10 cellular contexts compared by ENCODE assay signal in genomic region chr16:22945361-22945760, GRCh38.
"Had no signal": no experiment of that assay in that cellular context is flagged by ENCODE, and none has a peak within 500 bp of the region (broad histone marks: within the 10 kb centered on the region; RNA-seq: fewer than 3 reads in every experiment).

No MANE protein-coding gene starts in this region.

- H3K4me3 ChIP-seq: left lung, tibial artery had no signal

- DNase-seq: activated CD4-positive, alpha-beta T cell treated with anti-CD3 and anti-CD28 coated beads for 4 hours; activated CD8-positive, alpha-beta memory T cell treated with anti-CD3 and anti-CD28 coated beads, Interleukin-2, amount 50 U/mL, for 48 hours; activated CD8-positive, alpha-beta T cell treated with anti-CD3 and anti-CD28 coated beads, Interleukin-2, amount 10 ng/mL, durations not matched to agents 7 days and 5 days; activated naive CD4-positive, alpha-beta T cell treated with Interleukin-2 at 50 U/mL for 16 hours; central memory CD4-positive, alpha-beta T cell; left lung; nephron progenitor cell; stimulated activated CD4-positive, alpha-beta T cell treated with anti-CD3 and anti-CD28 coated beads, Interleukin-4, amount 100 ng/mL, for 24 hours; T-helper 9 cell; tibial artery had no signal

- ATAC-seq: activated CD8-positive, alpha-beta T cell treated with anti-CD3 and anti-CD28 coated beads, Interleukin-2, amount 10 ng/mL, durations not matched to agents 7 days and 5 days; left lung had no signal
